12 cellular contexts compared by ENCODE assay signal in the genomic region with DNA sequence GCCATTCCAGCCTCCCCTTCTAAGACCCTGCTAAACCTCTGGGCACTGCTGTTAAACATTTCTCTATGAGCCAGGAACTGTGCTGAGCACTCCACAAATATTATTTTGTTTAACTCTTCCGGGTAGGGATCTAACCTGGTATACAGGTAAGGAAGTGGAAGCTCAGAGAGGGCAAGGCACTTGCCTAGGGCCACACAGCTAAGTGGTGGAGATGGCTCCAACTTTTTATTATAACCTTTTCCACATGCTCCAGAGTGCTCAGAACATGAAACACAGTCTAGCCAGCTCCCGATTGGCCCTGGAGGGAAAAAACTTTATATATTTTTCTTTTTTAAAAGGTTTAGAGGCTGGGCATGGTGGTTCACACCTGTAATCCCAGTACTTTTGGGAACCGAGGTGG. TPM values are rescaled to one million over a fixed set of nuclear protein-coding genes. Genes with fewer than 3 reads are reported as not detected.
"Had no signal": no experiment of that assay in that cellular context is flagged by ENCODE, and none has a peak within 500 bp of the region (broad histone marks: within the 10 kb centered on the region; RNA-seq: fewer than 3 reads in every experiment).

No MANE protein-coding gene starts in this region.

RNA-seq across cellular contexts. Expression of a gene that starts 13.6 kb away (rescaled TPM):
- total RNA-seq: activated B cell treated with CpG ODN at 0.5 μM for 24 hours; activated CD4-positive, alpha-beta memory T cell treated with anti-CD3 and anti-CD28 coated beads for 36 hours; activated CD4-positive, alpha-beta memory T cell treated with anti-CD3 and anti-CD28 coated beads, Interleukin-2, amount 10 ng/mL, durations not matched to agents 7 days and 5 days; activated CD4-positive, alpha-beta T cell treated with anti-CD3 and anti-CD28 coated beads for 36 hours; activated CD4-positive, alpha-beta T cell treated with anti-CD3 and anti-CD28 coated beads, Interleukin-2, amount 10 ng/mL, durations not matched to agents 24 days and 14 days; activated CD4-positive, alpha-beta T cell treated with anti-CD3 and anti-CD28 coated beads, Interleukin-2, amount 10 ng/mL, durations not matched to agents 7 days and 5 days; activated CD8-positive, alpha-beta memory T cell treated with anti-CD3 and anti-CD28 coated beads for 36 hours; activated CD8-positive, alpha-beta memory T cell treated with anti-CD3 and anti-CD28 coated beads, Interleukin-2, amount 10 ng/mL, durations not matched to agents 7 days and 5 days; activated CD8-positive, alpha-beta T cell treated with anti-CD3 and anti-CD28 coated beads for 36 hours; T-helper 1 cell treated with Interleukin-12 subunit alpha and Interleukin-12 subunit beta and Interleukin-4 antibody, amounts not matched to agents 30 ng/mL and 1 ng/mL, for 36 hours; T-helper 2 cell treated with Interferon-gamma antibody and Interleukin-4, amounts not matched to agents 100 ng/mL and 5 ng/mL, for 36 hours; WTC11 had no signal
